In the genomic region with DNA sequence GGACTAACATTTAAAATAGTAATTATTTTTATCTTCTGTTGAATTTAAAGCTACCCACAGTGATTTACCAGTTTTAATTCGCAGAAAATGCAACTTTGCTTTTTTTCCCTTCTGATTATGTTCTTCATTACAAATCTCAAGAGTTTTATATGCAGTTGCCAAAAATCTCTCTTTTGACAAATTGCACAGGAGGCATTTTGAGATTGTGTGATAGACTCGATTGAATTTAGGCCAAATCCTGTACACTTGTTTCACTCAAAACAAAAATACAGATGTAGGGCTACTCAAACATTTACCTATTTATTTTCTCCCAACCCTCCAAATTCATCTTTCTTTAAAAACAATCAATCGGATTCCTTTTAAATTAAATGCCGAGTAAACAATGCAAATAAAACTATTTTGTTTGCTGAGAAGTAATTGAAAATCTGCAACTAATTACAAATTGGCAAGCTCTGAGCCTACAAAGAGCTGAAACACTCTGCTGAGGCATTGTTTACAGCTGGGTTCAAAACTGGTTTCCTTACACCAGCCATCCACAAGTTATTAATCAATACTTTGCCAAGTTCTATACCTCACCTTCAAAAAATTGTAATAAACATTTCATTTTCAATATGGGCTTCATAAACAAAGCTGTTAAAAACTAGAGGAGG, we compare ENCODE assay signal across 19 cellular contexts.
"Had no signal": no experiment of that assay in that cellular context is flagged by ENCODE, and none has a peak within 500 bp of the region (broad histone marks: within the 10 kb centered on the region; RNA-seq: fewer than 3 reads in every experiment).

No MANE protein-coding gene starts in this region.

- H3K4me3 ChIP-seq: esophagus squamous epithelium, skin epidermis, testis, transverse colon had no signal

- H3K27ac ChIP-seq: epithelial cell of prostate, esophagus squamous epithelium, skin epidermis, testis, transverse colon had no signal

- H3K9me3 ChIP-seq: esophagus squamous epithelium, testis, transverse colon had no signal

- DNase-seq: activated CD4-positive, alpha-beta T cell treated with anti-CD3 and anti-CD28 coated beads for 36 hours; activated CD8-positive, alpha-beta memory T cell treated with anti-CD3 and anti-CD28 coated beads, Interleukin-2, amount 10 ng/mL, durations not matched to agents 7 days and 5 days; activated CD8-positive, alpha-beta T cell treated with anti-CD3 and anti-CD28 coated beads, Interleukin-2, amount 10 ng/mL, durations not matched to agents 7 days and 5 days; activated naive CD8-positive, alpha-beta T cell treated with anti-CD3 and anti-CD28 coated beads, Interleukin-2, amount 50 U/mL, for 24 hours; activated T-cell treated with anti-CD3 and anti-CD28 coated beads, Interleukin-2, amount 50 U/mL, for 48 hours; dermis blood vessel endothelial cell; effector CD4-positive, alpha-beta T cell; esophagus squamous epithelium; islet precursor cell; left ventricle myocardium superior; stimulated activated CD4-positive, alpha-beta T cell treated with anti-CD3 and anti-CD28 coated beads, Interleukin-12 subunit alpha, Interleukin-12 subunit beta, amount 100 ng/mL, for 4 hours; stimulated activated CD4-positive, alpha-beta T cell treated with anti-CD3 and anti-CD28 coated beads, Interleukin-4, amount 100 ng/mL, for 1 hour; stimulated activated naive CD8-positive, alpha-beta T cell treated with anti-CD3 and anti-CD28 coated beads, Interleukin-15, Interleukin-2, amounts not matched to agents 100 U/mL and 50 U/mL, for 24 hours; T-helper 2 cell; testis; transverse colon had no signal

- H3K36me3 ChIP-seq: esophagus squamous epithelium, transverse colon had no signal

- ATAC-seq: activated CD4-positive, alpha-beta T cell treated with anti-CD3 and anti-CD28 coated beads for 36 hours; activated CD8-positive, alpha-beta memory T cell treated with anti-CD3 and anti-CD28 coated beads, Interleukin-2, amount 10 ng/mL, durations not matched to agents 7 days and 5 days; activated CD8-positive, alpha-beta T cell treated with anti-CD3 and anti-CD28 coated beads, Interleukin-2, amount 10 ng/mL, durations not matched to agents 7 days and 5 days; activated naive CD8-positive, alpha-beta T cell treated with anti-CD3 and anti-CD28 coated beads, Interleukin-2, amount 50 U/mL, for 24 hours; left ventricle myocardium superior; sciatic nerve; stimulated activated naive CD8-positive, alpha-beta T cell treated with anti-CD3 and anti-CD28 coated beads, Interleukin-15, Interleukin-2, amounts not matched to agents 100 U/mL and 50 U/mL, for 24 hours had no signal

- H3K4me1 ChIP-seq: testis had no signal

- H3K27me3 ChIP-seq: esophagus squamous epithelium, testis, transverse colon had no signal
